Comparison of ENCODE assay signal across 1 cellular context in the genomic region with DNA sequence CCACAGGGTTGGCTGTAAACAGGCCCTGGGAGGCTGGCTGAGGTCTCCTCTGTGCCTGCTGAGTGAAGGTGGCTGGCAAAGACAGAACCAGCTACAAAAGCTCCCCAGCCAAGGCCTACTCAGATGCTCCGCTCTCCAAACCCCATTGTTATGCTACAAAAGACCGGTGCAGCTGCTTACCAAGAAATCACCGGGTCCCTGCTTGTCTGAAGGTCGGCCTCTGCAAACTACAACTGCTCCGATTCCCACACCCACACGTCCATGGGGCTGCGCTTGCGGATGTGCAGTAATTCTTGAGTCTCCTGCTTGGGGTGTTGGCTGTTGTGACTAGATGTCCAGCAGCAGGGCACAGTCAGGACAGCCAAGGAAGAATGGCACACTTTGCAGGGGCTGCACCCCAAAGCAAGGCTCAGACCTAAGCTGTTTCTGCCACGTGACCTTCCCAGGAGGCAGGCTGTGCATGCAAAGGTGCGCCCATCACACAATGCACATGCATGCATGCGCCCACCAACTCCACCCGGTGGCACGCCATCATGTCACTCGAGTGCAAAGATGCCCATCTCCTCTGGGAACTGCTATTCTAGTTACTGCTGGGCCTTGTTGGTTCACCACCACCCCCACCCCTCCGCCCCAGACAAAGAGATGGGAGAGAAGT.
TF ChIP-seq lines count a peak whose summit lies in the region.

No MANE protein-coding gene starts in this region.

TF ChIP-seq in GM23338, 12 proteins besides CTCF, POLR2A, EP300 and RAD21 (continued from another document):
- TF ChIP-seq ZNF114 (CRISPR knock-in tag; IDR thresholded peaks at IDR 0.05) (no peak), JUNB (IDR thresholded peaks at IDR 0.05; ENCODE audit: unreplicated experiment) (no peak), EZH2phosphoT487 (IDR thresholded peaks at IDR 0.05; ENCODE audit: unreplicated experiment) (no peak), STAT1 (IDR thresholded peaks at IDR 0.05; ENCODE audit: unreplicated experiment) (no peak)
